ENCODE assay signal across 9 cellular contexts in genomic region chr1:206708058-206708457, GRCh38. TPM values are rescaled to one million over a fixed set of nuclear protein-coding genes. Genes with fewer than 3 reads are reported as not detected.
A peak's percentile ranks its signal among the peaks of the same experiment; 100 is the strongest.
DNase-seq lines count a peak whose midpoint lies in the region; ATAC-seq and TF ChIP-seq lines count a peak whose summit lies in the region.
"Had no signal": no experiment of that assay in that cellular context is flagged by ENCODE, and none has a peak within 500 bp of the region (broad histone marks: within the 10 kb centered on the region; RNA-seq: fewer than 3 reads in every experiment).

No MANE protein-coding gene starts in this region.

- peak overlapping the region; percentile 61 for H3K27ac Mint-ChIP-seq in activated T-helper 17 cell treated with anti-CD3 and anti-CD28 coated beads, Interleukin-2, amount 50 U/mL, for 72 hours

- no peaks in the 10 kb centered on the region for H3K27me3 Mint-ChIP-seq in activated T-helper 17 cell treated with anti-CD3 and anti-CD28 coated beads, Interleukin-2, amount 50 U/mL, for 72 hours

- no peaks in the 10 kb centered on the region for H3K9me3 Mint-ChIP-seq in activated T-helper 17 cell treated with anti-CD3 and anti-CD28 coated beads, Interleukin-2, amount 50 U/mL, for 72 hours

- no peak for DNase-seq in activated CD8-positive, alpha-beta memory T cell treated with anti-CD3 and anti-CD28 coated beads, Interleukin-2, amount 50 U/mL, for 4 hours
- DNase-seq in GDM1 (lab: John Stamatoyannopoulos, UW) (no peak), cerebellum (ENCODE audit: low spot score) (no peak)
- no peak for DNase-seq in activated CD4-positive, CD25-positive, alpha-beta regulatory T cell (lab: John Stamatoyannopoulos, UW)
- DNase-seq: NCI-H2227 treated with DMSO at 0.1 percent for 48 hours had no signal

- H3K4me3 Mint-ChIP-seq in activated T-helper 17 cell treated with anti-CD3 and anti-CD28 coated beads, Interleukin-2, amount 50 U/mL, for 72 hours, result peak overlapping the region; percentile 81

- peak overlapping the region; percentile 81 for H3K27ac ChIP-seq in neutrophil

- TF ChIP-seq CTCF in neutrophil (IDR thresholded peaks at IDR 0.05), result no peak

- H3K4me1 Mint-ChIP-seq in activated T-helper 17 cell treated with anti-CD3 and anti-CD28 coated beads, Interleukin-2, amount 50 U/mL, for 72 hours, result peaks cover 64% of the 10 kb centered on the region

- no peaks in the 10 kb centered on the region for H3K36me3 ChIP-seq in neutrophil

- no peaks in the 10 kb centered on the region for H3K9me3 ChIP-seq in neutrophil

- peak overlapping the region in 1 of 2 experiments; percentile 46 for H3K4me3 ChIP-seq in neutrophil (ENCODE audit: low read depth in 1 of 2, low read length in 1 of 2)

- H3K4me1 ChIP-seq in neutrophil (ENCODE audit: control insufficient read depth in 1 of 2, insufficient read depth in 1 of 2, low read depth in 1 of 2, low read length in 1 of 2), result peaks cover 92 to 97% of the 10 kb centered on the region in 2 experiments

- ATAC-seq in GM19463 (IDR thresholded peaks at IDR 0.05; ENCODE audit: unreplicated experiment) (peak; percentile 65), HG03108 (IDR thresholded peaks at IDR 0.05; ENCODE audit: unreplicated experiment) (peak; percentile 48)
- no peak for ATAC-seq in activated T-helper 17 cell treated with anti-CD3 and anti-CD28 coated beads, Interleukin-2, amount 50 U/mL, for 72 hours (replicated peaks)

- H3K36me3 Mint-ChIP-seq in activated T-helper 17 cell treated with anti-CD3 and anti-CD28 coated beads, Interleukin-2, amount 50 U/mL, for 72 hours (ENCODE audit: low read depth), result peaks cover 23% of the 10 kb centered on the region

- H3K27me3 ChIP-seq in neutrophil, result no peaks in the 10 kb centered on the region

RNA-seq across cellular contexts. Expression of gene MAPKAPK2, which starts 23.4 kb away (rescaled TPM):
- 10 to 100 TPM; 64.6 to 85.3 TPM for total RNA-seq in activated T-helper 17 cell treated with anti-CD3 and anti-CD28 coated beads, Interleukin-2, amount 50 U/mL, for 72 hours
- 14.6 TPM for total RNA-seq in cerebellum
